11 cellular contexts compared by ENCODE assay signal in genomic region chr16:75044800-75045361, GRCh38. TPM values are rescaled to one million over a fixed set of nuclear protein-coding genes. Genes with fewer than 3 reads are reported as not detected.
DNase-seq lines count a peak whose midpoint lies in the region; ATAC-seq and TF ChIP-seq lines count a peak whose summit lies in the region.
"Had no signal": no experiment of that assay in that cellular context is flagged by ENCODE, and none has a peak within 500 bp of the region (broad histone marks: within the 10 kb centered on the region; RNA-seq: fewer than 3 reads in every experiment).

No MANE protein-coding gene starts in this region.

- no peaks in the 10 kb centered on the region for H3K9me2 ChIP-seq in hepatocyte (replicated peaks; ENCODE audit: insufficient read depth)

- no peak for TF ChIP-seq EP300 in suprapubic skin (IDR thresholded peaks at IDR 0.05)

- H3K79me2 ChIP-seq in hepatocyte, result peaks cover 99% of the 10 kb centered on the region

- no peaks in the 10 kb centered on the region for H3K4me1 Mint-ChIP-seq in activated CD4-positive, alpha-beta memory T cell treated with anti-CD3 and anti-CD28 coated beads for 36 hours (ENCODE audit: low read depth)

- H3K9me3 Mint-ChIP-seq in activated CD4-positive, alpha-beta memory T cell treated with anti-CD3 and anti-CD28 coated beads for 36 hours, result no peaks in the 10 kb centered on the region

- H3K36me3 ChIP-seq in left ventricle myocardium inferior, result no peaks in the 10 kb centered on the region
- H3K36me3 ChIP-seq in suprapubic skin, result no peaks in the 10 kb centered on the region
- no peaks in the 10 kb centered on the region for H3K36me3 ChIP-seq in hepatocyte (replicated peaks; ENCODE audit: insufficient read depth, low read depth)
- H3K36me3 ChIP-seq: cardiac muscle cell had no signal

- peak overlapping the region; percentile 27 for H3K4me3 ChIP-seq in left ventricle myocardium inferior
- no peak overlapping the region for H3K4me3 ChIP-seq in suprapubic skin
- no peak overlapping the region for H3K4me3 ChIP-seq in hepatocyte
- H3K4me3 ChIP-seq: cardiac muscle cell had no signal

- H3K4me2 ChIP-seq in hepatocyte, result no peak overlapping the region

- POLR2A ChIA-PET in activated CD4-positive, alpha-beta memory T cell treated with anti-CD3 and anti-CD28 coated beads for 36 hours (lab: Charles Lee), result interaction anchor here (0.6 kb wide), 1 partner anchor 24 kb away, joined by 3 read pairs; no protein-coding TSS in a partner anchor

- H2AFZ ChIP-seq in hepatocyte, result no peak overlapping the region

- H3K4me3 Mint-ChIP-seq in activated CD4-positive, alpha-beta memory T cell treated with anti-CD3 and anti-CD28 coated beads for 36 hours, result no peak overlapping the region
- H3K4me3 Mint-ChIP-seq: activated CD4-positive, alpha-beta T cell treated with anti-CD3 and anti-CD28 coated beads, Interleukin-2, amount 10 ng/mL, durations not matched to agents 24 days and 14 days; H9 had no signal

- TF ChIP-seq CTCF in left ventricle myocardium inferior (IDR thresholded peaks at IDR 0.05; ENCODE audit: borderline replicate concordance), result no peak
- TF ChIP-seq CTCF in suprapubic skin (IDR thresholded peaks at IDR 0.05), result no peak
- no peak for TF ChIP-seq CTCF in hepatocyte (IDR thresholded peaks at IDR 0.05; ENCODE audit: poor library complexity)

- no peaks in the 10 kb centered on the region for H3K27me3 Mint-ChIP-seq in activated CD4-positive, alpha-beta memory T cell treated with anti-CD3 and anti-CD28 coated beads for 36 hours
- H3K27me3 Mint-ChIP-seq: activated CD4-positive, alpha-beta T cell treated with anti-CD3 and anti-CD28 coated beads, Interleukin-2, amount 10 ng/mL, durations not matched to agents 24 days and 14 days had no signal

- H3K27ac Mint-ChIP-seq in activated CD4-positive, alpha-beta memory T cell treated with anti-CD3 and anti-CD28 coated beads for 36 hours, result no peak overlapping the region
- H3K27ac Mint-ChIP-seq: activated CD4-positive, alpha-beta T cell treated with anti-CD3 and anti-CD28 coated beads, Interleukin-2, amount 10 ng/mL, durations not matched to agents 24 days and 14 days had no signal

- no peak for TF ChIP-seq POLR2A in suprapubic skin (IDR thresholded peaks at IDR 0.05)

- intact Hi-C loops in left ventricle myocardium inferior (cut with micrococcal nuclease), result loop anchor here (10.0 kb wide), 1 partner anchor 60 kb away; no protein-coding TSS in a partner anchor
- intact Hi-C loops in activated CD4-positive, alpha-beta memory T cell treated with anti-CD3 and anti-CD28 coated beads for 36 hours (cut with micrococcal nuclease), result no loop called here

- H4K20me1 ChIP-seq in hepatocyte (ENCODE audit: insufficient read depth, poor library complexity, severe bottlenecking), result peaks cover 16% of the 10 kb centered on the region

- WGBS in suprapubic skin, result 23% methylated on average over 3 of the region's 3 CpGs
- whole genome bisulfite sequencing in hepatocyte (ENCODE audit: low lambda C conversion rate, missing lambda C conversion rate), result 92% methylated on average over 3 of the region's 3 CpGs

- ATAC-seq in GM19324 (IDR thresholded peaks at IDR 0.05; ENCODE audit: low FRiP score, unreplicated experiment) (peak; percentile 48), HG03565 (IDR thresholded peaks at IDR 0.05; ENCODE audit: unreplicated experiment) (no peak)

- CTCF ChIA-PET in activated CD4-positive, alpha-beta memory T cell treated with anti-CD3 and anti-CD28 coated beads for 36 hours (lab: Charles Lee), result interaction anchor here (1.6 kb wide), 1 partner anchor 66 kb away, joined by 6 read pairs; no protein-coding TSS in a partner anchor

- H3K36me3 Mint-ChIP-seq in activated CD4-positive, alpha-beta memory T cell treated with anti-CD3 and anti-CD28 coated beads for 36 hours, result no peaks in the 10 kb centered on the region

- H3K27me3 ChIP-seq in left ventricle myocardium inferior (ENCODE audit: low read depth) (no peaks in the 10 kb centered on the region), suprapubic skin (no peaks in the 10 kb centered on the region), hepatocyte (no peaks in the 10 kb centered on the region)
- H3K27me3 ChIP-seq: cardiac muscle cell had no signal

- peaks cover 78% of the 10 kb centered on the region for H3K4me1 ChIP-seq in left ventricle myocardium inferior
- peaks cover 34% of the 10 kb centered on the region for H3K4me1 ChIP-seq in suprapubic skin
- H3K4me1 ChIP-seq in hepatocyte (ENCODE audit: insufficient read depth), result no peaks in the 10 kb centered on the region

- peak overlapping the region; percentile 88 for H3K27ac ChIP-seq in left ventricle myocardium inferior (replicated peaks)
- peak overlapping the region; percentile 51 for H3K27ac ChIP-seq in suprapubic skin
- no peak overlapping the region for H3K27ac ChIP-seq in hepatocyte
- H3K27ac ChIP-seq: cardiac muscle cell had no signal

- DNase-seq in amniotic epithelial cell (ENCODE audit: low read depth), result peak; percentile 51
- peak; percentile 46 for DNase-seq in left ventricle myocardium inferior
- no peak for DNase-seq in suprapubic skin (ENCODE audit: low spot score in 2 of 2)
- no peak for DNase-seq in hepatocyte (ENCODE audit: low spot score)
- DNase-seq in activated CD4-positive, alpha-beta memory T cell treated with anti-CD3 and anti-CD28 coated beads for 36 hours, result no peak
- DNase-seq in mesenteric fat pad (ENCODE audit: low spot score), result no peak
- DNase-seq: activated CD4-positive, alpha-beta T cell treated with anti-CD3 and anti-CD28 coated beads, Interleukin-2, amount 10 ng/mL, durations not matched to agents 24 days and 14 days; H9 had no signal

- no peaks in the 10 kb centered on the region for H3K9me3 ChIP-seq in left ventricle myocardium inferior (replicated peaks)
- H3K9me3 ChIP-seq in suprapubic skin, result no peaks in the 10 kb centered on the region
- H3K9me3 ChIP-seq in hepatocyte (ENCODE audit: low read depth), result no peaks in the 10 kb centered on the region

RNA-seq across cellular contexts. Expression of gene ZNRF1, which starts 46.1 kb away (rescaled TPM):
- total RNA-seq in left ventricle myocardium inferior, result 22.3 TPM
- 10 to 100 TPM; 13.0 to 16.7 (median 15.8) TPM for total RNA-seq in suprapubic skin
- total RNA-seq in hepatocyte, result 23.0 and 26.0 TPM in 2 replicates
- polyA plus RNA-seq in hepatocyte, result 46.5 and 47.8 TPM in 2 replicates
- 10 to 100 TPM; 40.9 to 45.6 TPM for total RNA-seq in activated CD4-positive, alpha-beta memory T cell treated with anti-CD3 and anti-CD28 coated beads for 36 hours
- 23.5 TPM for total RNA-seq in mesenteric fat pad

RNA-seq across cellular contexts. Expression of gene WDR59, which starts 60.0 kb away (rescaled TPM):
- total RNA-seq in left ventricle myocardium inferior, result 52.5 TPM
- total RNA-seq in suprapubic skin, result 100 to 1,000 TPM in 1 of 4 donors, 10 to 100 TPM in 3; 26.2 to 153 (median 59.1) TPM
- total RNA-seq in hepatocyte, result 35.7 and 41.9 TPM in 2 replicates
- polyA plus RNA-seq in hepatocyte, result 32.8 and 39.3 TPM in 2 replicates
- total RNA-seq in activated CD4-positive, alpha-beta memory T cell treated with anti-CD3 and anti-CD28 coated beads for 36 hours, result 10 to 100 TPM; 63.5 to 65.7 TPM
- total RNA-seq in mesenteric fat pad, result 47.3 TPM

Comparison
In these comparisons a context has a peak if more than half of its experiments do, and no peak if none do; other contexts are left out.
1. DNase-seq: peak in amniotic epithelial cell (single experiment) and left ventricle myocardium inferior (single experiment); none in suprapubic skin (0 of 2), hepatocyte (single experiment), activated CD4-positive, alpha-beta memory T cell treated with anti-CD3 and anti-CD28 coated beads for 36 hours (single experiment) and mesenteric fat pad (single experiment).